In the genomic region with DNA sequence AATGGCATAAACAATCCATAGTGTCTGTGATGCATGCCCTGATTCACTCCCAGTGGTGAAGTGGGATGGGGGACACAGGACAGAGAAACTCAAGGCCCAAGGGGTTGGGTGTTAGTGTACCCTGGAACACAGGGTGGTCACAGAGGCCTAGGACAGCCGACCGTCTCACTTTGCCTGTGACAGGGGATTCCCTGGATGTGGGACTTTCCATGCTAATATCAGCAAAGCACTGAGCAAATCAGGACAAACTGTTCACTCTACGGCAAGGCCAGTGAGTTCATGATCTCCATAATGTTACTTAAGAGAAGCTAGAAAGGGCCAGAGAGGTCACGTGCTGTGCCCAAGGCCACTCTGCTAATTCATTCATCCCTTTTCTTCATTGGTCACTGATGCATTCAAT, we compare ENCODE assay signal across 2 cellular contexts.
TF ChIP-seq lines count a peak whose summit lies in the region.

No MANE protein-coding gene starts in this region.

TF ChIP-seq in IMR-90, 13 proteins besides CTCF, POLR2A, EP300 and RAD21:
- TF ChIP-seq RFX5 (IDR thresholded peaks at IDR 0.05; ENCODE audit: low read depth, low read length): no peak
- TF ChIP-seq MAZ (IDR thresholded peaks at IDR 0.05; ENCODE audit: borderline replicate concordance, low read depth, low read length): no peak
- TF ChIP-seq BHLHE40 (IDR thresholded peaks at IDR 0.05; ENCODE audit: low read depth, low read length): no peak
- TF ChIP-seq NFE2L2 (IDR thresholded peaks at IDR 0.05; ENCODE audit: low read depth, low read length): no peak
- no peak for TF ChIP-seq MXI1 (IDR thresholded peaks at IDR 0.05; ENCODE audit: borderline replicate concordance, low read depth, low read length)
- no peak for TF ChIP-seq FOS (IDR thresholded peaks at IDR 0.05; ENCODE audit: low read depth, low read length)
- TF ChIP-seq, protein P1, sequence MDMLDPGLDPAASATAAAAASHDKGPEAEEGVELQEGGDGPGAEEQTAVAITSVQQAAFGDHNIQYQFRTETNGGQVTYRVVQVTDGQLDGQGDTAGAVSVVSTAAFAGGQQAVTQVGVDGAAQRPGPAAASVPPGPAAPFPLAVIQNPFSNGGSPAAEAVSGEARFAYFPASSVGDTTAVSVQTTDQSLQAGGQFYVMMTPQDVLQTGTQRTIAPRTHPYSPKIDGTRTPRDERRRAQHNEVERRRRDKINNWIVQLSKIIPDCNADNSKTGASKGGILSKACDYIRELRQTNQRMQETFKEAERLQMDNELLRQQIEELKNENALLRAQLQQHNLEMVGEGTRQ (IDR thresholded peaks at IDR 0.05; ENCODE audit: low read depth, low read length): no peak
- no peak for TF ChIP-seq RCOR1 (IDR thresholded peaks at IDR 0.05; ENCODE audit: insufficient replicate concordance, low read length)
- TF ChIP-seq ELK1 (IDR thresholded peaks at IDR 0.05; ENCODE audit: borderline replicate concordance, low read depth, low read length): no peak
- no peak for TF ChIP-seq SMC3 (IDR thresholded peaks at IDR 0.05; ENCODE audit: low read depth, low read length)
- no peak for TF ChIP-seq CHD1 (IDR thresholded peaks at IDR 0.05; ENCODE audit: low read depth, low read length)

TF ChIP-seq in HepG2, 621 proteins besides CTCF, POLR2A, EP300 and RAD21:
- TF ChIP-seq XRCC5 (optimal IDR thresholded peaks at IDR 0.05; ENCODE audit: low read length) (no peak), RELA (CRISPR knock-in tag; IDR thresholded peaks at IDR 0.05) (no peak), PHF5A (CRISPR knock-in tag; IDR thresholded peaks at IDR 0.05; ENCODE audit: low read depth, unreplicated experiment) (no peak), CEBPZ (IDR thresholded peaks at IDR 0.05; ENCODE audit: low read length) (no peak)
- TF ChIP-seq, protein P1 (IDR thresholded peaks at IDR 0.05; ENCODE audit: low read depth, low read length): peak; percentile 29; the same call in 1 of the 2 replicates
- TF ChIP-seq, protein P1 (CRISPR knock-in tag; IDR thresholded peaks at IDR 0.05; ENCODE audit: borderline replicate concordance): no peak
